Comparison of ENCODE assay signal across 8 cellular contexts in the genomic region with DNA sequence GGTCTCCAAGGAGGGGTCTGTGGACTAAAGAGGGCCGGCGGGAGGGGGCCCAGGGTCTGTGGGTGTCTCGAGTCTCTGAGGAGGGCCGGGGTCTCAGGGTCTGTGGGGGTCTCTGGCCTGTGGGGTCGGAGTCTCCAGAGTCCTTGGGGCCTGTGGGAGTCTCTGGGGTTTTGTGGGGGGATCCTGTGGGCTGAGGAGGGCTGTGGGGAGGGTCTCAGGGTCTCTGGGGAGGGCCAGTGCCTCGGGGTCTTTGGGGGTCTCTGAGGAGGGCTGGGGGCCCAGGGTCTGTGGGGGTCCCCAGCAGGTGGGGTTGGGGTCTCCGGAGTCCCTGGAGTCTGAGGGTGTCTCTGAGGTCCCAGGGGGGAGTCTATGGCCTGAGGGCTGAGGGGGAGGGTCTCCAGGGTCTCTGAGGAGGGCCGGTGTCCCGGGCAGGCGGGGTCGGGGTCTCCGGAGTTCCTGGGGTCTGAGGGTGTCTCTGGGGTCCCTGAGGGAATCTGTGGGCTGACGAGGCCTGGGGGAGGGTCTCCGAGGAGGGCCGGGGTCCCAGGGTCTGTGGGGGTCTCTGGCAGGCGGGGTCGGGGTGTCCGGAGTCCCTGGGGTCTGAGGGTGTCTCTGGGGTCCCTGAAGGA. TPM values are rescaled to one million over a fixed set of nuclear protein-coding genes. Genes with fewer than 3 reads are reported as not detected.
A peak's percentile ranks its signal among the peaks of the same experiment; 100 is the strongest.
DNase-seq lines count a peak whose midpoint lies in the region; ATAC-seq and TF ChIP-seq lines count a peak whose summit lies in the region.

No MANE protein-coding gene starts in this region.

- ATAC-seq in foreskin keratinocyte (no peak), HG02642 (IDR thresholded peaks at IDR 0.05; ENCODE audit: poor library complexity, unreplicated experiment) (no peak), GM19328 (IDR thresholded peaks at IDR 0.05; ENCODE audit: unreplicated experiment) (no peak)

- H3K4me3 ChIP-seq in GM08714 (ENCODE audit: low read length) (peak overlapping the region; percentile 97), WI38 (ENCODE audit: low read depth, low read length) (peak overlapping the region; percentile 75), rectal smooth muscle tissue (ENCODE audit: low read length) (peak overlapping the region; percentile 88)

- DNase-seq in foreskin keratinocyte, result no peak
- no peak for DNase-seq in DMS79 (lab: John Stamatoyannopoulos, UW)
- DNase-seq in GM13976 (ENCODE audit: low spot score), result no peak

- in situ Hi-C loops in GM13976 (cut with MboI; ENCODE audit: low sequenced_read_pairs, unreplicated experiment), result no loop called here

- H3K27ac ChIP-seq in foreskin keratinocyte (peak overlapping the region; percentile 81), rectal smooth muscle tissue (ENCODE audit: low read depth, low read length) (peak overlapping the region; percentile 92)

- no peaks in the 10 kb centered on the region for H3K36me3 ChIP-seq in rectal smooth muscle tissue (ENCODE audit: control insufficient read depth, insufficient read depth, low read length)

- H3K9ac ChIP-seq in rectal smooth muscle tissue (ENCODE audit: low read length), result peak overlapping the region; percentile 100

- H3K27me3 ChIP-seq in foreskin keratinocyte, result no peaks in the 10 kb centered on the region
- no peaks in the 10 kb centered on the region for H3K27me3 ChIP-seq in rectal smooth muscle tissue (ENCODE audit: control insufficient read depth, insufficient read depth, low read length)

- peaks cover 32% of the 10 kb centered on the region for H3K4me1 ChIP-seq in foreskin keratinocyte
- peaks cover 5% of the 10 kb centered on the region for H3K4me1 ChIP-seq in rectal smooth muscle tissue (ENCODE audit: control insufficient read depth, insufficient read depth, low read length)

- TF ChIP-seq CTCF in WI38 (IDR thresholded peaks at IDR 0.05; ENCODE audit: low read depth, low read length) (no peak), foreskin keratinocyte (conservative IDR thresholded peaks at IDR 0.05) (no peak), GM13976 (IDR thresholded peaks at IDR 0.05; ENCODE audit: borderline replicate concordance, control extremely low read depth, extremely low read depth, insufficient read depth, missing control alignments) (no peak)

RNA-seq across cellular contexts. Expression of a gene that starts 0.6 kb away (rescaled TPM):
- 47.2 and 51.6 TPM in 2 replicates for total RNA-seq in foreskin keratinocyte
- polyA plus RNA-seq in foreskin keratinocyte, result 37.6 and 42.5 TPM in 2 replicates

RNA-seq across cellular contexts. Expression of a gene that starts 52.5 kb away (rescaled TPM):
- total RNA-seq in foreskin keratinocyte, result 0.35 and 0.44 TPM in 2 replicates
- polyA plus RNA-seq in foreskin keratinocyte, result 0.25 TPM in 2 replicates

RNA-seq across cellular contexts. Expression of a gene that starts 58.8 kb away (rescaled TPM):
- not detected in 2 replicates for total RNA-seq in foreskin keratinocyte
- not detected in 2 replicates for polyA plus RNA-seq in foreskin keratinocyte
